18 cellular contexts compared by ENCODE assay signal in genomic region chr4:54402880-54403503, GRCh38.
DNase-seq lines count a peak whose midpoint lies in the region; TF ChIP-seq lines count a peak whose summit lies in the region.
"Had no signal": no experiment of that assay in that cellular context is flagged by ENCODE, and none has a peak within 500 bp of the region (broad histone marks: within the 10 kb centered on the region; RNA-seq: fewer than 3 reads in every experiment).

No MANE protein-coding gene starts in this region.

- H3K4me3 ChIP-seq in neural progenitor cell: no peak overlapping the region
- H3K4me3 ChIP-seq: MG63, Peyer's patch, SJCRH30 had no signal

- no peaks in the 10 kb centered on the region for H3K36me3 ChIP-seq in neural progenitor cell
- H3K36me3 ChIP-seq: MG63, Peyer's patch, SJCRH30 had no signal

- H3K4me1 Mint-ChIP-seq in neural progenitor cell: peaks cover 5% of the 10 kb centered on the region
- no peaks in the 10 kb centered on the region for H3K4me1 Mint-ChIP-seq in activated naive CD4-positive, alpha-beta T cell treated with anti-CD3 and anti-CD28 coated beads for 36 hours (ENCODE audit: low read depth)
- H3K4me1 Mint-ChIP-seq: CD8-positive, alpha-beta memory T cell had no signal

- H3K4me1 ChIP-seq in neural progenitor cell: no peaks in the 10 kb centered on the region
- H3K4me1 ChIP-seq: Peyer's patch, SJCRH30 had no signal

- H3K9me3 ChIP-seq in neural progenitor cell (ENCODE audit: low read depth): no peaks in the 10 kb centered on the region
- H3K9me3 ChIP-seq: MG63, Peyer's patch, SJCRH30 had no signal

- TF ChIP-seq CTCF in neural progenitor cell (IDR thresholded peaks at IDR 0.05): no peak

- intact Hi-C loops in activated naive CD4-positive, alpha-beta T cell treated with anti-CD3 and anti-CD28 coated beads for 36 hours (cut with micrococcal nuclease): no loop called here

- H3K27ac ChIP-seq in neural progenitor cell: no peak overlapping the region
- H3K27ac ChIP-seq: Peyer's patch, SJCRH30 had no signal

- no peaks in the 10 kb centered on the region for H3F3A ChIP-seq in neural progenitor cell (ENCODE audit: low read depth)

- DNase-seq in NCI-H69 (lab: John Stamatoyannopoulos, UW) (peak; percentile 39), globus pallidus (ENCODE audit: low spot score) (peak; percentile 42), neural progenitor cell (ENCODE audit: low spot score) (peak; percentile 7), superior temporal gyrus (ENCODE audit: extremely low spot score) (peak; percentile 30), AML-193 (lab: John Stamatoyannopoulos, UW) (no peak)
- DNase-seq in effector CD4-positive, alpha-beta T cell: no peak
- DNase-seq in activated naive CD4-positive, alpha-beta T cell treated with anti-CD3 and anti-CD28 coated beads for 36 hours: no peak
- DNase-seq: Calu3; CD8-positive, alpha-beta memory T cell; DMS153; GOT3; MG63; NCI-H1417; NCI-H187 treated with DMSO at 0.1 percent for 48 hours; NCI-H510A; NCI-H774; Peyer's patch; SJCRH30 had no signal

- CTCF ChIA-PET in activated naive CD4-positive, alpha-beta T cell treated with anti-CD3 and anti-CD28 coated beads for 36 hours (lab: Charles Lee): interaction anchor here (0.6 kb wide), 1 partner anchor 259 kb away, joined by 6 read pairs; no protein-coding TSS in a partner anchor

- H3K27ac Mint-ChIP-seq in neural progenitor cell: no peak overlapping the region
- H3K27ac Mint-ChIP-seq in activated naive CD4-positive, alpha-beta T cell treated with anti-CD3 and anti-CD28 coated beads for 36 hours: no peak overlapping the region
- H3K27ac Mint-ChIP-seq: CD8-positive, alpha-beta memory T cell had no signal

- no peak overlapping the region for H2AFZ ChIP-seq in neural progenitor cell (replicated peaks)

- no peaks in the 10 kb centered on the region for H3K79me2 ChIP-seq in neural progenitor cell (ENCODE audit: low read depth)

- no peaks in the 10 kb centered on the region for H4K20me1 ChIP-seq in neural progenitor cell (ENCODE audit: low read depth)

- no peak overlapping the region for H3K4me2 ChIP-seq in neural progenitor cell

- H3K9ac ChIP-seq in neural progenitor cell: no peak overlapping the region

- no peaks in the 10 kb centered on the region for H3K27me3 ChIP-seq in neural progenitor cell
- H3K27me3 ChIP-seq: Peyer's patch, SJCRH30 had no signal

- no peaks in the 10 kb centered on the region for H3K9me3 Mint-ChIP-seq in neural progenitor cell
- H3K9me3 Mint-ChIP-seq in activated naive CD4-positive, alpha-beta T cell treated with anti-CD3 and anti-CD28 coated beads for 36 hours: no peaks in the 10 kb centered on the region
- H3K9me3 Mint-ChIP-seq: CD8-positive, alpha-beta memory T cell had no signal

- H3K27me3 Mint-ChIP-seq in neural progenitor cell (ENCODE audit: insufficient read depth, low read depth): peaks cover 2% of the 10 kb centered on the region
- peaks cover 8% of the 10 kb centered on the region for H3K27me3 Mint-ChIP-seq in activated naive CD4-positive, alpha-beta T cell treated with anti-CD3 and anti-CD28 coated beads for 36 hours (ENCODE audit: low read depth)
- H3K27me3 Mint-ChIP-seq: CD8-positive, alpha-beta memory T cell had no signal

- H3K4me3 Mint-ChIP-seq in neural progenitor cell: no peak overlapping the region
- H3K4me3 Mint-ChIP-seq in activated naive CD4-positive, alpha-beta T cell treated with anti-CD3 and anti-CD28 coated beads for 36 hours: no peak overlapping the region
- H3K4me3 Mint-ChIP-seq: CD8-positive, alpha-beta memory T cell had no signal

- H3K36me3 Mint-ChIP-seq in neural progenitor cell: no peaks in the 10 kb centered on the region
- H3K36me3 Mint-ChIP-seq in activated naive CD4-positive, alpha-beta T cell treated with anti-CD3 and anti-CD28 coated beads for 36 hours (ENCODE audit: low read depth): no peaks in the 10 kb centered on the region
- H3K36me3 Mint-ChIP-seq: CD8-positive, alpha-beta memory T cell had no signal

Comparison
In these comparisons a context has a peak if more than half of its experiments do, and no peak if none do; other contexts are left out.
1. DNase-seq: peak in NCI-H69 (single experiment), globus pallidus (single experiment), neural progenitor cell (single experiment) and superior temporal gyrus (single experiment); none in effector CD4-positive, alpha-beta T cell (single experiment), AML-193 (0 of 2) and activated naive CD4-positive, alpha-beta T cell treated with anti-CD3 and anti-CD28 coated beads for 36 hours (single experiment).